ENCODE assay signal across 12 cellular contexts in genomic region chr12:124531281-124531745, GRCh38. TPM values are rescaled to one million over a fixed set of nuclear protein-coding genes. Genes with fewer than 3 reads are reported as not detected.
DNase-seq lines count a peak whose midpoint lies in the region; ATAC-seq and TF ChIP-seq lines count a peak whose summit lies in the region.
"Had no signal": no experiment of that assay in that cellular context is flagged by ENCODE, and none has a peak within 500 bp of the region (broad histone marks: within the 10 kb centered on the region; RNA-seq: fewer than 3 reads in every experiment).

No MANE protein-coding gene starts in this region.

- H3K27me3 ChIP-seq in endodermal cell (ENCODE audit: control insufficient read depth, insufficient read depth, low read length, poor library complexity, severe bottlenecking) (no peaks in the 10 kb centered on the region), muscle layer of colon (ENCODE audit: control insufficient read depth in 1 of 2, insufficient read depth in 2 of 2, low read length in 2 of 2) (no peaks in the 10 kb centered on the region)

- 83 to 87% methylated on average over 1 to 12 of the region's 14 CpGs for WGBS in endodermal cell (ENCODE audit: insufficient coverage in 1 of 2, insufficient read length in 1 of 2), 2 experiments

- peaks cover 38% of the 10 kb centered on the region for H3K36me3 Mint-ChIP-seq in endodermal cell (ENCODE audit: low read depth)
- H3K36me3 Mint-ChIP-seq in activated T-cell treated with anti-CD3 and anti-CD28 coated beads, Interleukin-2, amount 50 U/mL, for 72 hours (ENCODE audit: insufficient read depth in 2 of 2), result peaks cover 1% of the 10 kb centered on the region in 2 donors

- H3K27ac Mint-ChIP-seq in endodermal cell, result no peak overlapping the region
- no peak overlapping the region for H3K27ac Mint-ChIP-seq in activated T-cell treated with anti-CD3 and anti-CD28 coated beads, Interleukin-2, amount 50 U/mL, for 72 hours

- H3K9me3 ChIP-seq in endodermal cell (ENCODE audit: control insufficient read depth, low read length), result no peaks in the 10 kb centered on the region
- no peaks in the 10 kb centered on the region for H3K9me3 ChIP-seq in muscle layer of colon (ENCODE audit: low read length)
- H3K9me3 ChIP-seq: HAP-1 had no signal

- DNase-seq in ELF-1 (ENCODE audit: low read depth, low spot score), result peak; percentile 68
- DNase-seq in NCI-H2171 (lab: John Stamatoyannopoulos, UW), result peak; percentile 72
- DNase-seq in endodermal cell, result no peak
- no peak for DNase-seq in activated T-cell treated with anti-CD3 and anti-CD28 coated beads, Interleukin-2, amount 50 U/mL, for 72 hours
- DNase-seq in activated CD4-positive, alpha-beta T cell treated with anti-CD3 and anti-CD28 coated beads, Interleukin-2, amount 50 U/mL, for 48 hours, result no peak
- DNase-seq: GF-D8; stimulated activated CD4-positive, alpha-beta T cell treated with anti-CD3 and anti-CD28 coated beads, Interleukin-4, amount 100 ng/mL, for 24 hours; stimulated activated naive CD4-positive, alpha-beta T cell had no signal

- no peaks in the 10 kb centered on the region for H3K27me3 Mint-ChIP-seq in endodermal cell (ENCODE audit: insufficient read depth)
- H3K27me3 Mint-ChIP-seq in activated T-cell treated with anti-CD3 and anti-CD28 coated beads, Interleukin-2, amount 50 U/mL, for 72 hours (ENCODE audit: low read depth), result no peaks in the 10 kb centered on the region

- H3K4me3 ChIP-seq in endodermal cell (ENCODE audit: low read length) (no peak overlapping the region), muscle layer of colon (ENCODE audit: low read depth in 1 of 2, low read length in 2 of 2) (no peak overlapping the region)
- H3K4me3 ChIP-seq: HAP-1 had no signal

- H3K27ac ChIP-seq in endodermal cell (ENCODE audit: low read depth, low read length) (peak overlapping the region; percentile 88), muscle layer of colon (ENCODE audit: low read depth, low read length) (peak overlapping the region; percentile 56)

- H3K9me3 Mint-ChIP-seq in endodermal cell, result peaks cover 4% of the 10 kb centered on the region
- no peaks in the 10 kb centered on the region for H3K9me3 Mint-ChIP-seq in activated T-cell treated with anti-CD3 and anti-CD28 coated beads, Interleukin-2, amount 50 U/mL, for 72 hours

- H3K9ac ChIP-seq in endodermal cell (ENCODE audit: extremely low read depth, low read length, poor library complexity, severe bottlenecking) (no peak overlapping the region), muscle layer of colon (ENCODE audit: low read length) (no peak overlapping the region)

- no peaks in the 10 kb centered on the region for H3K4me1 ChIP-seq in endodermal cell (ENCODE audit: control insufficient read depth, insufficient read depth, low read length)
- peaks cover 34% of the 10 kb centered on the region for H3K4me1 ChIP-seq in muscle layer of colon (ENCODE audit: insufficient read depth, low read length)
- H3K4me1 ChIP-seq: HAP-1 had no signal

- no peak for TF ChIP-seq CTCF in endodermal cell (conservative IDR thresholded peaks at IDR 0.05)

- no peak overlapping the region for H3K4me3 Mint-ChIP-seq in endodermal cell
- no peak overlapping the region for H3K4me3 Mint-ChIP-seq in activated T-cell treated with anti-CD3 and anti-CD28 coated beads, Interleukin-2, amount 50 U/mL, for 72 hours

- H3K36me3 ChIP-seq in endodermal cell (ENCODE audit: control insufficient read depth, insufficient read depth, low read length), result peaks cover 10% of the 10 kb centered on the region
- no peaks in the 10 kb centered on the region for H3K36me3 ChIP-seq in muscle layer of colon (ENCODE audit: insufficient read depth, low read length)

- peaks cover 8% of the 10 kb centered on the region for H3K4me1 Mint-ChIP-seq in endodermal cell
- peaks cover 25% of the 10 kb centered on the region for H3K4me1 Mint-ChIP-seq in activated T-cell treated with anti-CD3 and anti-CD28 coated beads, Interleukin-2, amount 50 U/mL, for 72 hours (ENCODE audit: low read depth)

- ATAC-seq in GM21447 (IDR thresholded peaks at IDR 0.05; ENCODE audit: unreplicated experiment) (no peak), GM19452 (IDR thresholded peaks at IDR 0.05; ENCODE audit: unreplicated experiment) (no peak)
- ATAC-seq in activated T-cell treated with anti-CD3 and anti-CD28 coated beads, Interleukin-2, amount 50 U/mL, for 72 hours (replicated peaks in 1 of 2), result no peak

RNA-seq across cellular contexts. Expression of gene NCOR2, which starts 36.1 kb away (rescaled TPM):
- 100 to 1,000 TPM; 185 to 207 TPM for total RNA-seq in endodermal cell
- 112 TPM for polyA plus RNA-seq in endodermal cell (2013, experiment 1 of 2)
- polyA plus RNA-seq in endodermal cell (2013, experiment 2 of 2), result 110 TPM
- total RNA-seq in activated T-cell treated with anti-CD3 and anti-CD28 coated beads, Interleukin-2, amount 50 U/mL, for 72 hours, result 100 to 1,000 TPM; 125 to 142 TPM

Comparison
In these comparisons a context has a peak if more than half of its experiments do, and no peak if none do; other contexts are left out.
1. DNase-seq: peak in ELF-1 (single experiment) and NCI-H2171 (single experiment); none in endodermal cell (single experiment), activated T-cell treated with anti-CD3 and anti-CD28 coated beads, Interleukin-2, amount 50 U/mL, for 72 hours (0 of 2) and activated CD4-positive, alpha-beta T cell treated with anti-CD3 and anti-CD28 coated beads, Interleukin-2, amount 50 U/mL, for 48 hours (0 of 2).